Comparison of ENCODE assay signal across 17 cellular contexts in the genomic region with DNA sequence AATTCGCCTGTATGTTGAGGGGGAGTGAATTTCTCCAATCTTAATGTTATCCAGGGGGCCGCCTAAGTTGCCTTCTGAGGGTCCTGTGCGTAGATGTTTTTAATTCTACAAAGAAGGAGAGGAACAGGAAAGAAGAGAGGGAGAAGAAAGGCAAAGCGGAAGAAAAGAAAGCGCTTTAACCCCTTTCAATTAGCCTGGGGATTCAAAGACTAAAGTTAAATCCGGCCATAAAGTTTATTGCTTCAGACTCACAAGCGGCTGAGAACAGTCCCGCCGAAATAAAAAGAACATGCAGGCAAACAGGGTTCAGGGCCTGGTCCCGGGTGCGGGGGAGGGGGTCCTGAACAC. TPM values are rescaled to one million over a fixed set of nuclear protein-coding genes. Genes with fewer than 3 reads are reported as not detected.
DNase-seq lines count a peak whose midpoint lies in the region; TF ChIP-seq lines count a peak whose summit lies in the region.
"Had no signal": no experiment of that assay in that cellular context is flagged by ENCODE, and none has a peak within 500 bp of the region (broad histone marks: within the 10 kb centered on the region; RNA-seq: fewer than 3 reads in every experiment).

No MANE protein-coding gene starts in this region.

- peaks cover 92% of the 10 kb centered on the region for H3K27me3 Mint-ChIP-seq in osteocyte (ENCODE audit: unreplicated experiment)
- H3K27me3 Mint-ChIP-seq in activated naive CD4-positive, alpha-beta T cell treated with anti-CD3 and anti-CD28 coated beads for 36 hours (ENCODE audit: low read depth) = peaks cover 54% of the 10 kb centered on the region

- WGBS in suprapubic skin = 78% methylated on average over 11 of the region's 11 CpGs

- H3K27me3 ChIP-seq in MG63 (no peaks in the 10 kb centered on the region), mucosa of stomach (ENCODE audit: control insufficient read depth, insufficient read depth, low read length) (peaks cover 7% of the 10 kb centered on the region), suprapubic skin (no peaks in the 10 kb centered on the region)

- H3K9ac ChIP-seq in mucosa of stomach (ENCODE audit: low read length) = peak overlapping the region; percentile 29
- H3K9ac ChIP-seq: GM23248 had no signal

- H3K4me3 ChIP-seq in MG63 = peak overlapping the region; percentile 40
- no peak overlapping the region for H3K4me3 ChIP-seq in mucosa of stomach (ENCODE audit: low read length)
- peak overlapping the region; percentile 28 for H3K4me3 ChIP-seq in suprapubic skin
- H3K4me3 ChIP-seq: GM23248 had no signal

- H3K36me3 ChIP-seq in MG63 (peaks cover 8% of the 10 kb centered on the region), mucosa of stomach (ENCODE audit: control insufficient read depth, insufficient read depth, low read length) (no peaks in the 10 kb centered on the region), suprapubic skin (no peaks in the 10 kb centered on the region)
- H3K36me3 ChIP-seq: prostate gland had no signal

- H3K4me1 ChIP-seq in mucosa of stomach (ENCODE audit: control insufficient read depth, insufficient read depth, low read length) = peaks cover 25% of the 10 kb centered on the region
- H3K4me1 ChIP-seq in suprapubic skin = peaks cover 50% of the 10 kb centered on the region
- H3K4me1 ChIP-seq: prostate gland had no signal

- no peaks in the 10 kb centered on the region for H3K36me3 Mint-ChIP-seq in osteocyte (ENCODE audit: unreplicated experiment)
- no peaks in the 10 kb centered on the region for H3K36me3 Mint-ChIP-seq in activated naive CD4-positive, alpha-beta T cell treated with anti-CD3 and anti-CD28 coated beads for 36 hours (ENCODE audit: low read depth)

- H3K27ac ChIP-seq in epithelial cell of prostate = peak overlapping the region; percentile 59
- peak overlapping the region; percentile 52 for H3K27ac ChIP-seq in suprapubic skin
- H3K27ac ChIP-seq: GM23248 had no signal

- CTCF ChIA-PET in activated naive CD4-positive, alpha-beta T cell treated with anti-CD3 and anti-CD28 coated beads for 36 hours (lab: Charles Lee) = interaction anchor here (1.9 kb wide), 1 partner anchor 11 kb away, joined by 8 read pairs; no protein-coding TSS in a partner anchor

- no peak for TF ChIP-seq EP300 in suprapubic skin (IDR thresholded peaks at IDR 0.05)

- H3K9me3 Mint-ChIP-seq in osteocyte (ENCODE audit: unreplicated experiment) = no peaks in the 10 kb centered on the region
- no peaks in the 10 kb centered on the region for H3K9me3 Mint-ChIP-seq in activated naive CD4-positive, alpha-beta T cell treated with anti-CD3 and anti-CD28 coated beads for 36 hours
- H3K9me3 Mint-ChIP-seq: activated CD8-positive, alpha-beta T cell treated with anti-CD3 and anti-CD28 coated beads for 36 hours; activated T-helper 17 cell treated with anti-CD3 and anti-CD28 coated beads, Interleukin-2, amount 50 U/mL, for 72 hours had no signal

- DNase-seq in MG63 (no peak), epithelial cell of prostate (ENCODE audit: low read depth, low spot score) (no peak), suprapubic skin (ENCODE audit: low spot score in 2 of 2) (no peak), osteocyte (ENCODE audit: extremely low spot score, unreplicated experiment) (no peak), HT-29 (ENCODE audit: low spot score) (no peak), erythroblast (lab: John Stamatoyannopoulos, UW) (no peak)
- no peak for DNase-seq in activated naive CD4-positive, alpha-beta T cell treated with anti-CD3 and anti-CD28 coated beads for 36 hours
- DNase-seq: activated CD8-positive, alpha-beta T cell treated with anti-CD3 and anti-CD28 coated beads for 36 hours; Calu3; cortex of kidney; GM23248; NCI-H1048; NCI-H2171; stimulated activated CD4-positive, alpha-beta T cell treated with anti-CD3 and anti-CD28 coated beads, Interleukin-2, amount 100 ng/mL, for 24 hours had no signal

- H3K9me3 ChIP-seq in MG63 = no peaks in the 10 kb centered on the region
- H3K9me3 ChIP-seq in mucosa of stomach (ENCODE audit: control insufficient read depth, low read length) = no peaks in the 10 kb centered on the region
- H3K9me3 ChIP-seq in suprapubic skin = no peaks in the 10 kb centered on the region
- H3K9me3 ChIP-seq: prostate gland had no signal

- intact Hi-C loops in activated naive CD4-positive, alpha-beta T cell treated with anti-CD3 and anti-CD28 coated beads for 36 hours (cut with micrococcal nuclease) = no loop called here

- H3K4me3 Mint-ChIP-seq in osteocyte (ENCODE audit: unreplicated experiment) = no peak overlapping the region
- no peak overlapping the region for H3K4me3 Mint-ChIP-seq in activated naive CD4-positive, alpha-beta T cell treated with anti-CD3 and anti-CD28 coated beads for 36 hours
- H3K4me3 Mint-ChIP-seq: activated CD8-positive, alpha-beta T cell treated with anti-CD3 and anti-CD28 coated beads for 36 hours; activated T-helper 17 cell treated with anti-CD3 and anti-CD28 coated beads, Interleukin-2, amount 50 U/mL, for 72 hours had no signal

- no peak for TF ChIP-seq CTCF in suprapubic skin (IDR thresholded peaks at IDR 0.05)
- no peak for TF ChIP-seq CTCF in osteocyte (IDR thresholded peaks at IDR 0.05)

- H3K4me1 Mint-ChIP-seq in osteocyte (ENCODE audit: unreplicated experiment) = peaks cover 8% of the 10 kb centered on the region
- peaks cover 15% of the 10 kb centered on the region for H3K4me1 Mint-ChIP-seq in activated naive CD4-positive, alpha-beta T cell treated with anti-CD3 and anti-CD28 coated beads for 36 hours (ENCODE audit: low read depth)

- TF ChIP-seq POLR2A in suprapubic skin (IDR thresholded peaks at IDR 0.05) (no peak), erythroblast (IDR thresholded peaks at IDR 0.05; ENCODE audit: low read length) (no peak)

- no peak overlapping the region for H3K27ac Mint-ChIP-seq in osteocyte (ENCODE audit: unreplicated experiment)
- no peak overlapping the region for H3K27ac Mint-ChIP-seq in activated naive CD4-positive, alpha-beta T cell treated with anti-CD3 and anti-CD28 coated beads for 36 hours
- H3K27ac Mint-ChIP-seq: activated CD8-positive, alpha-beta T cell treated with anti-CD3 and anti-CD28 coated beads for 36 hours; activated T-helper 17 cell treated with anti-CD3 and anti-CD28 coated beads, Interleukin-2, amount 50 U/mL, for 72 hours had no signal

RNA-seq across cellular contexts. Expression of a gene that starts 4.5 kb away (rescaled TPM):
- total RNA-seq in MG63 (2014; rRNA removed; shearing (Covaris generic); ENCODE audit: low replicate concordance) = 1.7 and 2.7 TPM in 2 replicates
- total RNA-seq in suprapubic skin (10 to 100 TPM in 3 of 4 donors, 1 to 10 TPM in 1; 4.7 to 16.3 (median 14.6) TPM), osteocyte (not detected in 2 replicates)
- total RNA-seq in activated naive CD4-positive, alpha-beta T cell treated with anti-CD3 and anti-CD28 coated beads for 36 hours = not detected
- 22.1 and 29.3 TPM in 2 replicates for total RNA-seq in HT-29 (2014; rRNA removed; shearing (Covaris generic))
- total RNA-seq: activated CD8-positive, alpha-beta T cell treated with anti-CD3 and anti-CD28 coated beads for 36 hours; activated T-helper 17 cell treated with anti-CD3 and anti-CD28 coated beads, Interleukin-2, amount 50 U/mL, for 72 hours had no signal

RNA-seq across cellular contexts. Expression of a gene that starts 8.4 kb away (rescaled TPM):
- total RNA-seq in MG63 (2014; rRNA removed; shearing (Covaris generic); ENCODE audit: low replicate concordance) = 1.5 TPM in 1 of 2 replicates, not detected in the other
- 1 to 10 TPM; 1.8 to 4.7 (median 2.5) TPM for total RNA-seq in suprapubic skin
- total RNA-seq in osteocyte = not detected in 2 replicates
- under 1 TPM in 1 of 2 experiments, not detected in 1; 0.14 TPM for total RNA-seq in activated naive CD4-positive, alpha-beta T cell treated with anti-CD3 and anti-CD28 coated beads for 36 hours
- 2.2 and 3.7 TPM in 2 replicates for total RNA-seq in HT-29 (2014; rRNA removed; shearing (Covaris generic))

RNA-seq across cellular contexts. Expression of a gene that starts 8.6 kb away (rescaled TPM):
- total RNA-seq in MG63 (2014; rRNA removed; shearing (Covaris generic); ENCODE audit: low replicate concordance) = 0.82 and 5.1 TPM in 2 replicates
- total RNA-seq in suprapubic skin (1 to 10 TPM; 4.0 to 9.3 (median 6.4) TPM), osteocyte (not detected in 2 replicates)
- not detected for total RNA-seq in activated naive CD4-positive, alpha-beta T cell treated with anti-CD3 and anti-CD28 coated beads for 36 hours
- 25.5 and 28.1 TPM in 2 replicates for total RNA-seq in HT-29 (2014; rRNA removed; shearing (Covaris generic))
- total RNA-seq: activated CD8-positive, alpha-beta T cell treated with anti-CD3 and anti-CD28 coated beads for 36 hours; activated T-helper 17 cell treated with anti-CD3 and anti-CD28 coated beads, Interleukin-2, amount 50 U/mL, for 72 hours had no signal

RNA-seq across cellular contexts. Expression of a gene that starts 13.4 kb away (rescaled TPM):
- 4.3 TPM in 1 of 2 replicates, not detected in the other for total RNA-seq in MG63 (2014; rRNA removed; shearing (Covaris generic); ENCODE audit: low replicate concordance)
- total RNA-seq in suprapubic skin = 10 to 100 TPM in 1 of 4 donors, 1 to 10 TPM in 3; 5.5 to 19.9 (median 6.2) TPM
- not detected in 2 replicates for total RNA-seq in osteocyte
- total RNA-seq in activated naive CD4-positive, alpha-beta T cell treated with anti-CD3 and anti-CD28 coated beads for 36 hours = not detected
- 27.8 and 29.0 TPM in 2 replicates for total RNA-seq in HT-29 (2014; rRNA removed; shearing (Covaris generic))
- total RNA-seq: activated CD8-positive, alpha-beta T cell treated with anti-CD3 and anti-CD28 coated beads for 36 hours; activated T-helper 17 cell treated with anti-CD3 and anti-CD28 coated beads, Interleukin-2, amount 50 U/mL, for 72 hours had no signal

RNA-seq across cellular contexts. Expression of a gene that starts 17.5 kb away (rescaled TPM):
- 0.95 and 1.7 TPM in 2 replicates for total RNA-seq in MG63 (2014; rRNA removed; shearing (Covaris generic); ENCODE audit: low replicate concordance)
- 10 to 100 TPM; 14.8 to 23.6 (median 17.5) TPM for total RNA-seq in suprapubic skin
- total RNA-seq in osteocyte = not detected in 2 replicates
- not detected for total RNA-seq in activated naive CD4-positive, alpha-beta T cell treated with anti-CD3 and anti-CD28 coated beads for 36 hours
- 5.6 and 10.7 TPM in 2 replicates for total RNA-seq in HT-29 (2014; rRNA removed; shearing (Covaris generic))
- total RNA-seq: activated CD8-positive, alpha-beta T cell treated with anti-CD3 and anti-CD28 coated beads for 36 hours; activated T-helper 17 cell treated with anti-CD3 and anti-CD28 coated beads, Interleukin-2, amount 50 U/mL, for 72 hours; Calu3 had no signal
